In the genomic region with DNA sequence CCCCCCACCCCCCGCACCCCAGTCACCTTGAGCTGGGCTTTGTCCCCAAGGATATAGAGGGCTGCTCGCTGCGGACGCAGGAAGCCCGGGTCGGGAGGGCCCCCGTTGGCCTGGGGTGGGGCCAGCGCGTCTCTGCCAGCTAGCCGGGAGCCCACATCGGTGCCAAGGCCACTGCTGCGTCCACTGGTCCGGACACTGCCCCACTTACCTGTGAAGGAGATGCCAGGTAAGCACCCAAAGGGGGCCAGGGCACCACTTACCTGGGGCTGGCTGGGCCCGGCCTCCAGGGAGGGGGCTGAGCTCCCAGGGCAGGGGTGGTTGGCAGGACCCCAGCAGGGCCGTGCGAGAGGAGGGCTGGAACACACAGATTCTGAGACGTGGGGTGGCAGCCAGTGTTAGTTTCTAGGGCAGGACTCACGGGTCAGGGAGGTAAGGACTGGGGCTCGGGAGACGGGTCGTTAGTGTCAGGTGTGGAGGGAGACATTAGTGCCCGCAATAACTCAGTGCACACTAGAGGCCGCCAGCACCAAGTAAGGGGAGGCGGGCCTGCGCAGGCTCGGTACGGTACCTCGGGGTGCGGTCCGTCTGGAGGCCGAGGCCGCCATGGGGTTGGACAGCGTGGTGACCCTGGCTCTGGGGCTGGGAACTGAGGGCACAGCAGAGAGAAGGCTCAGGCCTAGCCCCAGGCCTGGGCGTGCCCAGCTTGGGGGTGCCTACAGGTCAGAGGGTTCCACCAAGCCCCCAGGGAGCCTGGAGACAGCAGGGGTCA, we compare ENCODE assay signal across 1 cellular context.
TF ChIP-seq lines count a peak whose summit lies in the region.

No MANE protein-coding gene starts in this region.

TF ChIP-seq in HCT116, 20 proteins besides CTCF, POLR2A, EP300 and RAD21 (continued from another document):
- TF ChIP-seq YY1 (IDR thresholded peaks at IDR 0.05; ENCODE audit: extremely low read depth, insufficient replicate concordance, low read depth, low read length): no peak
- TF ChIP-seq FOSL1 (IDR thresholded peaks at IDR 0.05; ENCODE audit: low read depth): no peak
- TF ChIP-seq, protein P1, sequence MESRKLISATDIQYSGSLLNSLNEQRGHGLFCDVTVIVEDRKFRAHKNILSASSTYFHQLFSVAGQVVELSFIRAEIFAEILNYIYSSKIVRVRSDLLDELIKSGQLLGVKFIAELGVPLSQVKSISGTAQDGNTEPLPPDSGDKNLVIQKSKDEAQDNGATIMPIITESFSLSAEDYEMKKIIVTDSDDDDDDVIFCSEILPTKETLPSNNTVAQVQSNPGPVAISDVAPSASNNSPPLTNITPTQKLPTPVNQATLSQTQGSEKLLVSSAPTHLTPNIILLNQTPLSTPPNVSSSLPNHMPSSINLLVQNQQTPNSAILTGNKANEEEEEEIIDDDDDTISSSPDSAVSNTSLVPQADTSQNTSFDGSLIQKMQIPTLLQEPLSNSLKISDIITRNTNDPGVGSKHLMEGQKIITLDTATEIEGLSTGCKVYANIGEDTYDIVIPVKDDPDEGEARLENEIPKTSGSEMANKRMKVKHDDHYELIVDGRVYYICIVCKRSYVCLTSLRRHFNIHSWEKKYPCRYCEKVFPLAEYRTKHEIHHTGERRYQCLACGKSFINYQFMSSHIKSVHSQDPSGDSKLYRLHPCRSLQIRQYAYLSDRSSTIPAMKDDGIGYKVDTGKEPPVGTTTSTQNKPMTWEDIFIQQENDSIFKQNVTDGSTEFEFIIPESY (IDR thresholded peaks at IDR 0.05; ENCODE audit: extremely low read depth, insufficient replicate concordance, low read length): no peak
- TF ChIP-seq, protein P2, sequence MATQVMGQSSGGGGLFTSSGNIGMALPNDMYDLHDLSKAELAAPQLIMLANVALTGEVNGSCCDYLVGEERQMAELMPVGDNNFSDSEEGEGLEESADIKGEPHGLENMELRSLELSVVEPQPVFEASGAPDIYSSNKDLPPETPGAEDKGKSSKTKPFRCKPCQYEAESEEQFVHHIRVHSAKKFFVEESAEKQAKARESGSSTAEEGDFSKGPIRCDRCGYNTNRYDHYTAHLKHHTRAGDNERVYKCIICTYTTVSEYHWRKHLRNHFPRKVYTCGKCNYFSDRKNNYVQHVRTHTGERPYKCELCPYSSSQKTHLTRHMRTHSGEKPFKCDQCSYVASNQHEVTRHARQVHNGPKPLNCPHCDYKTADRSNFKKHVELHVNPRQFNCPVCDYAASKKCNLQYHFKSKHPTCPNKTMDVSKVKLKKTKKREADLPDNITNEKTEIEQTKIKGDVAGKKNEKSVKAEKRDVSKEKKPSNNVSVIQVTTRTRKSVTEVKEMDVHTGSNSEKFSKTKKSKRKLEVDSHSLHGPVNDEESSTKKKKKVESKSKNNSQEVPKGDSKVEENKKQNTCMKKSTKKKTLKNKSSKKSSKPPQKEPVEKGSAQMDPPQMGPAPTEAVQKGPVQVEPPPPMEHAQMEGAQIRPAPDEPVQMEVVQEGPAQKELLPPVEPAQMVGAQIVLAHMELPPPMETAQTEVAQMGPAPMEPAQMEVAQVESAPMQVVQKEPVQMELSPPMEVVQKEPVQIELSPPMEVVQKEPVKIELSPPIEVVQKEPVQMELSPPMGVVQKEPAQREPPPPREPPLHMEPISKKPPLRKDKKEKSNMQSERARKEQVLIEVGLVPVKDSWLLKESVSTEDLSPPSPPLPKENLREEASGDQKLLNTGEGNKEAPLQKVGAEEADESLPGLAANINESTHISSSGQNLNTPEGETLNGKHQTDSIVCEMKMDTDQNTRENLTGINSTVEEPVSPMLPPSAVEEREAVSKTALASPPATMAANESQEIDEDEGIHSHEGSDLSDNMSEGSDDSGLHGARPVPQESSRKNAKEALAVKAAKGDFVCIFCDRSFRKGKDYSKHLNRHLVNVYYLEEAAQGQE (IDR thresholded peaks at IDR 0.05; ENCODE audit: low read depth): no peak
- TF ChIP-seq CEBPB (IDR thresholded peaks at IDR 0.05; ENCODE audit: low read depth): no peak
- TF ChIP-seq SRF (IDR thresholded peaks at IDR 0.05; ENCODE audit: low read depth): no peak
- TF ChIP-seq SP1 (IDR thresholded peaks at IDR 0.05; ENCODE audit: low read depth): no peak
- TF ChIP-seq, protein P3, sequence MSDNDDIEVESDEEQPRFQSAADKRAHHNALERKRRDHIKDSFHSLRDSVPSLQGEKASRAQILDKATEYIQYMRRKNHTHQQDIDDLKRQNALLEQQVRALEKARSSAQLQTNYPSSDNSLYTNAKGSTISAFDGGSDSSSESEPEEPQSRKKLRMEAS (IDR thresholded peaks at IDR 0.05): no peak
- TF ChIP-seq, protein P4, sequence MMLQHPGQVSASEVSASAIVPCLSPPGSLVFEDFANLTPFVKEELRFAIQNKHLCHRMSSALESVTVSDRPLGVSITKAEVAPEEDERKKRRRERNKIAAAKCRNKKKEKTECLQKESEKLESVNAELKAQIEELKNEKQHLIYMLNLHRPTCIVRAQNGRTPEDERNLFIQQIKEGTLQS (IDR thresholded peaks at IDR 0.05): no peak
- TF ChIP-seq TCF7L2 (IDR thresholded peaks at IDR 0.05; ENCODE audit: borderline replicate concordance, extremely low read depth, insufficient read depth, insufficient read length): no peak
- no peak for TF ChIP-seq ZNF274 (IDR thresholded peaks at IDR 0.05; ENCODE audit: low read depth, low read length)
